In genomic region chr7:99560834-99561734, GRCh38 we compare ENCODE assay signal across 11 cellular contexts. TPM values are rescaled to one million over a fixed set of nuclear protein-coding genes. Genes with fewer than 3 reads are reported as not detected.
DNase-seq lines count a peak whose midpoint lies in the region; ATAC-seq and TF ChIP-seq lines count a peak whose summit lies in the region.
"Had no signal": no experiment of that assay in that cellular context is flagged by ENCODE, and none has a peak within 500 bp of the region (broad histone marks: within the 10 kb centered on the region; RNA-seq: fewer than 3 reads in every experiment).

No MANE protein-coding gene starts in this region.

- peak overlapping the region in 4 of 5 donors; percentile 1 to 21 (median 10) for H3K9ac ChIP-seq in subcutaneous abdominal adipose tissue (ENCODE audit: low read length in 5 of 5)
- H3K9ac ChIP-seq: BLaER1, parathyroid adenoma had no signal

- H3K9me2 ChIP-seq in hepatocyte (replicated peaks; ENCODE audit: insufficient read depth) = no peaks in the 10 kb centered on the region

- peak overlapping the region; percentile 99 for H3K27ac ChIP-seq in hepatocyte
- H3K27ac ChIP-seq in subcutaneous abdominal adipose tissue (ENCODE audit: low read depth, low read length) = peak overlapping the region; percentile 69
- H3K27ac ChIP-seq: BLaER1, parathyroid adenoma had no signal

- H4K20me1 ChIP-seq in hepatocyte (ENCODE audit: insufficient read depth, poor library complexity, severe bottlenecking) = peaks cover 4% of the 10 kb centered on the region

- peaks cover 86% of the 10 kb centered on the region for H3K79me2 ChIP-seq in hepatocyte

- 91% methylated on average over 7 of the region's 7 CpGs for WGBS in hepatocyte (ENCODE audit: low lambda C conversion rate, missing lambda C conversion rate)

- H3K4me3 ChIP-seq in hepatocyte (no peak overlapping the region), subcutaneous abdominal adipose tissue (ENCODE audit: low read depth in 1 of 5, low read length in 5 of 5) (no peak overlapping the region)
- H3K4me3 ChIP-seq: BLaER1 had no signal

- no peaks in the 10 kb centered on the region for H3K9me3 Mint-ChIP-seq in activated naive CD4-positive, alpha-beta T cell treated with anti-CD3 and anti-CD28 coated beads for 36 hours
- no peaks in the 10 kb centered on the region for H3K9me3 Mint-ChIP-seq in activated CD4-positive, alpha-beta memory T cell treated with anti-CD3 and anti-CD28 coated beads for 36 hours

- H3K9me3 ChIP-seq in hepatocyte (ENCODE audit: low read depth) (no peaks in the 10 kb centered on the region), subcutaneous abdominal adipose tissue (ENCODE audit: control insufficient read depth in 5 of 5, low read length in 5 of 5) (no peaks in the 10 kb centered on the region)
- H3K9me3 ChIP-seq: BLaER1 had no signal

- H2AFZ ChIP-seq in hepatocyte = no peak overlapping the region
- H2AFZ ChIP-seq: parathyroid adenoma had no signal

- H3K36me3 Mint-ChIP-seq in activated naive CD4-positive, alpha-beta T cell treated with anti-CD3 and anti-CD28 coated beads for 36 hours (ENCODE audit: low read depth) = peaks cover 57% of the 10 kb centered on the region
- H3K36me3 Mint-ChIP-seq in activated CD4-positive, alpha-beta memory T cell treated with anti-CD3 and anti-CD28 coated beads for 36 hours = peaks cover 54% of the 10 kb centered on the region

- H3K4me1 ChIP-seq in hepatocyte (ENCODE audit: insufficient read depth) = peaks cover 27% of the 10 kb centered on the region
- H3K4me1 ChIP-seq in subcutaneous abdominal adipose tissue (ENCODE audit: control insufficient read depth in 5 of 5, insufficient read depth in 5 of 5, low read length in 5 of 5) = peaks cover 2 to 36% (median 27%) of the 10 kb centered on the region in 5 donors

- peak overlapping the region; percentile 25 for H3K4me3 Mint-ChIP-seq in activated naive CD4-positive, alpha-beta T cell treated with anti-CD3 and anti-CD28 coated beads for 36 hours
- peak overlapping the region; percentile 40 for H3K4me3 Mint-ChIP-seq in activated CD4-positive, alpha-beta memory T cell treated with anti-CD3 and anti-CD28 coated beads for 36 hours

- H3K4me1 Mint-ChIP-seq in activated naive CD4-positive, alpha-beta T cell treated with anti-CD3 and anti-CD28 coated beads for 36 hours (ENCODE audit: low read depth) = peaks cover 55% of the 10 kb centered on the region
- H3K4me1 Mint-ChIP-seq in activated CD4-positive, alpha-beta memory T cell treated with anti-CD3 and anti-CD28 coated beads for 36 hours (ENCODE audit: low read depth) = peaks cover 49% of the 10 kb centered on the region

- H3K27me3 ChIP-seq in hepatocyte (no peaks in the 10 kb centered on the region), subcutaneous abdominal adipose tissue (ENCODE audit: control insufficient read depth in 5 of 5, insufficient read depth in 4 of 5, low read length in 5 of 5) (no peaks in the 10 kb centered on the region)
- H3K27me3 ChIP-seq: BLaER1 had no signal

- no peaks in the 10 kb centered on the region for H3K27me3 Mint-ChIP-seq in activated naive CD4-positive, alpha-beta T cell treated with anti-CD3 and anti-CD28 coated beads for 36 hours (ENCODE audit: low read depth)
- no peaks in the 10 kb centered on the region for H3K27me3 Mint-ChIP-seq in activated CD4-positive, alpha-beta memory T cell treated with anti-CD3 and anti-CD28 coated beads for 36 hours

- no peak for TF ChIP-seq CTCF in hepatocyte (IDR thresholded peaks at IDR 0.05; ENCODE audit: poor library complexity)

- peak overlapping the region; percentile 76 for H3K27ac Mint-ChIP-seq in activated naive CD4-positive, alpha-beta T cell treated with anti-CD3 and anti-CD28 coated beads for 36 hours
- peak overlapping the region; percentile 38 for H3K27ac Mint-ChIP-seq in activated CD4-positive, alpha-beta memory T cell treated with anti-CD3 and anti-CD28 coated beads for 36 hours

- POLR2A ChIA-PET in activated CD4-positive, alpha-beta memory T cell treated with anti-CD3 and anti-CD28 coated beads for 36 hours (lab: Charles Lee) = no interaction called here

- intact Hi-C loops in activated naive CD4-positive, alpha-beta T cell treated with anti-CD3 and anti-CD28 coated beads for 36 hours (cut with micrococcal nuclease) = no loop called here
- intact Hi-C loops in activated CD4-positive, alpha-beta memory T cell treated with anti-CD3 and anti-CD28 coated beads for 36 hours (cut with micrococcal nuclease) = no loop called here

- H3K36me3 ChIP-seq in hepatocyte (replicated peaks; ENCODE audit: insufficient read depth, low read depth) (no peaks in the 10 kb centered on the region), subcutaneous abdominal adipose tissue (ENCODE audit: control insufficient read depth in 5 of 5, insufficient read depth in 5 of 5, low read length in 5 of 5) (peaks cover 30 to 57% (median 52%) of the 10 kb centered on the region in 5 donors)

- ATAC-seq in left lobe of liver = no peak

- peak overlapping the region; percentile 83 for H3K4me2 ChIP-seq in hepatocyte

- DNase-seq in activated naive CD4-positive, alpha-beta T cell treated with anti-CD3 and anti-CD28 coated beads for 36 hours = no peak
- DNase-seq in activated naive CD4-positive, alpha-beta T cell treated with anti-CD3 and anti-CD28 coated beads, Interleukin-2, amount 50 U/mL, for 16 hours = no peak
- DNase-seq in activated CD4-positive, alpha-beta memory T cell treated with anti-CD3 and anti-CD28 coated beads for 36 hours = no peak
- no peak for DNase-seq in hepatocyte (ENCODE audit: low spot score)
- DNase-seq in AG20443 (ENCODE audit: low spot score) = no peak
- DNase-seq in OCI-M1 (lab: John Stamatoyannopoulos, UW) = no peak
- no peak for DNase-seq in left lobe of liver (ENCODE audit: low spot score)
- DNase-seq: dermis blood vessel endothelial cell had no signal

- CTCF ChIA-PET in activated naive CD4-positive, alpha-beta T cell treated with anti-CD3 and anti-CD28 coated beads for 36 hours (lab: Charles Lee) = interaction anchor here (0.5 kb wide), 1 partner anchor 70 kb away, joined by 5 read pairs; no protein-coding TSS in a partner anchor
- CTCF ChIA-PET in activated CD4-positive, alpha-beta memory T cell treated with anti-CD3 and anti-CD28 coated beads for 36 hours (lab: Charles Lee) = no interaction called here

RNA-seq across cellular contexts. Expression of gene ZNF655, which starts 2.6 kb away (rescaled TPM):
- total RNA-seq in activated naive CD4-positive, alpha-beta T cell treated with anti-CD3 and anti-CD28 coated beads for 36 hours = 10 to 100 TPM; 35.8 to 39.6 TPM
- 10 to 100 TPM; 47.9 to 49.8 TPM for total RNA-seq in activated CD4-positive, alpha-beta memory T cell treated with anti-CD3 and anti-CD28 coated beads for 36 hours
- 69.6 and 76.3 TPM in 2 replicates for total RNA-seq in hepatocyte
- polyA plus RNA-seq in hepatocyte = 39.4 and 48.8 TPM in 2 replicates
- 24.0 TPM for total RNA-seq in left lobe of liver

RNA-seq across cellular contexts. Expression of gene FAM200A, which starts 9.2 kb away (rescaled TPM):
- 1 to 10 TPM; 3.3 to 3.8 TPM for total RNA-seq in activated naive CD4-positive, alpha-beta T cell treated with anti-CD3 and anti-CD28 coated beads for 36 hours
- 1 to 10 TPM; 4.0 to 4.8 TPM for total RNA-seq in activated CD4-positive, alpha-beta memory T cell treated with anti-CD3 and anti-CD28 coated beads for 36 hours
- total RNA-seq in hepatocyte = 6.3 and 7.2 TPM in 2 replicates
- polyA plus RNA-seq in hepatocyte = 3.7 and 4.4 TPM in 2 replicates
- 2.2 TPM for total RNA-seq in left lobe of liver

RNA-seq across cellular contexts. Expression of gene TMEM225B, which starts 37.0 kb away (rescaled TPM):
- 1 to 10 TPM in 1 of 2 experiments, under 1 TPM in 1; 0.98 to 1.7 TPM for total RNA-seq in activated naive CD4-positive, alpha-beta T cell treated with anti-CD3 and anti-CD28 coated beads for 36 hours
- 1 to 10 TPM in 1 of 2 experiments, under 1 TPM in 1; 0.87 to 1.2 TPM for total RNA-seq in activated CD4-positive, alpha-beta memory T cell treated with anti-CD3 and anti-CD28 coated beads for 36 hours
- total RNA-seq in hepatocyte (0.20 and 0.24 TPM in 2 replicates), left lobe of liver (0.18 TPM)
- 0.12 and 1.8 TPM in 2 replicates for polyA plus RNA-seq in hepatocyte

RNA-seq across cellular contexts. Expression of gene ZSCAN25, which starts 55.7 kb away (rescaled TPM):
- 10 to 100 TPM; 20.7 to 22.3 TPM for total RNA-seq in activated naive CD4-positive, alpha-beta T cell treated with anti-CD3 and anti-CD28 coated beads for 36 hours
- 10 to 100 TPM; 15.9 to 20.3 TPM for total RNA-seq in activated CD4-positive, alpha-beta memory T cell treated with anti-CD3 and anti-CD28 coated beads for 36 hours
- total RNA-seq in hepatocyte (11.4 and 18.8 TPM in 2 replicates), left lobe of liver (5.5 TPM)
- 8.4 and 11.4 TPM in 2 replicates for polyA plus RNA-seq in hepatocyte

RNA-seq across cellular contexts. Expression of gene ZKSCAN5, which starts 56.6 kb away (rescaled TPM):
- total RNA-seq in activated naive CD4-positive, alpha-beta T cell treated with anti-CD3 and anti-CD28 coated beads for 36 hours = 1 to 10 TPM; 7.2 to 8.0 TPM
- 1 to 10 TPM; 7.6 to 7.7 TPM for total RNA-seq in activated CD4-positive, alpha-beta memory T cell treated with anti-CD3 and anti-CD28 coated beads for 36 hours
- total RNA-seq in hepatocyte (10.6 and 11.3 TPM in 2 replicates), left lobe of liver (3.0 TPM)
- 6.2 and 6.9 TPM in 2 replicates for polyA plus RNA-seq in hepatocyte
